Comparison of ENCODE assay signal across 9 cellular contexts in the genomic region with DNA sequence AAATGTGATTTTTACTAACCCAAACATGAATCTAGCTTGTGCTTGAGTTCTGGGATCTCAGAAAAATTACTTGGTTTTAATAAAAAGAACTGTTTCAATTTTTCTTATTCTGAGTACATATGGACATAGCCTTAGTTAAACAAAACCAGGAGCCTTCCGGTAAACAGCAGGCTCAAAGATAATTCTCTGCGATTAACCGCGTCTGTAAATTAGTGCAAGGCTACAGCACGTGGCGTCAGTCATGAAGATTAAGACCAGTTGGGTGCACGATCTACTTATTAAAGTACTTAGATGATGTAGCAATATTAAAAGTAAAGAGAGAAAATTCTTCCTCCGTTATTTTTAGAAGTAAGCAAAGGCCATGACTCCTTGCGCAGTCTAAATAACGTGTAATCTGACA. TPM values are rescaled to one million over a fixed set of nuclear protein-coding genes. Genes with fewer than 3 reads are reported as not detected.
A peak's percentile ranks its signal among the peaks of the same experiment; 100 is the strongest.
DNase-seq lines count a peak whose midpoint lies in the region; ATAC-seq and TF ChIP-seq lines count a peak whose summit lies in the region.
"Had no signal": no experiment of that assay in that cellular context is flagged by ENCODE, and none has a peak within 500 bp of the region (broad histone marks: within the 10 kb centered on the region; RNA-seq: fewer than 3 reads in every experiment).

No MANE protein-coding gene starts in this region.

- H3K4me3 ChIP-seq in AG10803 (ENCODE audit: low read length), result peak overlapping the region; percentile 60
- peak overlapping the region; percentile 52 for H3K4me3 ChIP-seq in fibroblast of pulmonary artery (replicated peaks; ENCODE audit: low read depth, low read length)
- H3K4me3 ChIP-seq in ovary, result peak overlapping the region; percentile 63

- 4 to 6% (median 5%) methylated on average over 10 of the region's 10 CpGs for WGBS in ovary, 3 donors

- DNase-seq in AG10803 (ENCODE audit: low read depth), result no peak
- peak; percentile 83 for DNase-seq in NCI-H82 (lab: John Stamatoyannopoulos, UW)
- no peak for DNase-seq in fibroblast of pulmonary artery (ENCODE audit: low read depth)
- no peak for DNase-seq in ovary
- DNase-seq in KBM-7, result no peak
- DNase-seq in activated naive CD4-positive, alpha-beta T cell treated with Interleukin-2 at 50 U/mL for 16 hours, result no peak
- no peak for DNase-seq in globus pallidus (ENCODE audit: low spot score)

- TF ChIP-seq POLR2A in ovary (IDR thresholded peaks at IDR 0.05), result no peak

- no peak for ATAC-seq in HG03432 (IDR thresholded peaks at IDR 0.05; ENCODE audit: unreplicated experiment)

- intact Hi-C loops in ovary (cut with DNase I), result loop anchor here in 2 of 4 donors (5.0 to 10.0 kb wide), 2 partner anchors 61 to 169 kb away; partner anchors contain the start of gene ABCC9 (in 2 of the 2)

- peak overlapping the region in 1 of 2 donors; percentile 81 for H3K27ac ChIP-seq in ovary

- H3K4me1 ChIP-seq in ovary (ENCODE audit: insufficient read depth), result no peaks in the 10 kb centered on the region

- no peak for TF ChIP-seq EP300 in ovary (IDR thresholded peaks at IDR 0.05)

- TF ChIP-seq CTCF in AG10803 (conservative IDR thresholded peaks at IDR 0.05; ENCODE audit: low read length), result no peak
- TF ChIP-seq CTCF in fibroblast of pulmonary artery (IDR thresholded peaks at IDR 0.05; ENCODE audit: low read length, missing control alignments), result no peak
- no peak for TF ChIP-seq CTCF in ovary (IDR thresholded peaks at IDR 0.05)

- no peaks in the 10 kb centered on the region for H3K9me3 ChIP-seq in ovary

- in situ Hi-C loops in KBM-7 (cut with MboI; ENCODE audit: low pct_unique_long_range_greater_than_20kb, low sequenced_read_pairs), result no loop called here

- H3K36me3 ChIP-seq in ovary, result no peaks in the 10 kb centered on the region

- H3K27me3 ChIP-seq in ovary, result no peaks in the 10 kb centered on the region

RNA-seq across cellular contexts. Expression of gene KCNJ8, which starts 0.7 kb away (rescaled TPM):
- total RNA-seq in ovary, result 10 to 100 TPM; 13.0 to 32.5 (median 17.4) TPM
- 10 to 100 TPM; 15.2 to 21.2 TPM for polyA plus RNA-seq in ovary
- total RNA-seq: OCI-LY7 had no signal
